Comparison of ENCODE assay signal across 1 cellular context in genomic region chr16:1929578-1930337, GRCh38.
A peak's percentile ranks its signal among the peaks of the same experiment; 100 is the strongest.
TF ChIP-seq lines count a peak whose summit lies in the region.

No MANE protein-coding gene starts in this region.

TF ChIP-seq in K562, 482 proteins besides CTCF, POLR2A, EP300 and RAD21 (continued from another document and continues in another):
- TF ChIP-seq CHD7 (IDR thresholded peaks at IDR 0.05; ENCODE audit: low read depth, low read length) (no peak), NR2F6 (CRISPR knock-in tag; IDR thresholded peaks at IDR 0.05) (no peak), GTF2A2 (tag; IDR thresholded peaks at IDR 0.05) (no peak), ZNF140 (CRISPR knock-in tag; IDR thresholded peaks at IDR 0.05) (no peak), CEBPB (tag; IDR thresholded peaks at IDR 0.05) (peak; percentile 38; the same call in 1 of the 2 replicates), DIDO1 (tag; IDR thresholded peaks at IDR 0.05; ENCODE audit: low read depth) (no peak), ZNF354B (CRISPR knock-in tag; IDR thresholded peaks at IDR 0.05) (no peak), ZNF717 (CRISPR knock-in tag; IDR thresholded peaks at IDR 0.05) (no peak), SOX6 (IDR thresholded peaks at IDR 0.05) (no peak), BRD4 (IDR thresholded peaks at IDR 0.05) (no peak), COPS2 (conservative IDR thresholded peaks at IDR 0.05) (no peak), E2F6 (IDR thresholded peaks at IDR 0.05; ENCODE audit: borderline replicate concordance in 1 of 2, extremely low read depth in 1 of 2, insufficient read depth in 1 of 2, insufficient read length in 1 of 2, low read depth in 1 of 2, low read length in 1 of 2, poor library complexity in 1 of 2, severe bottlenecking in 1 of 2) (peak; percentile 98 to 100), MEIS2 (IDR thresholded peaks at IDR 0.05; ENCODE audit: partially characterized antibody) (peak; percentile 77), ZNF780A (CRISPR knock-in tag; IDR thresholded peaks at IDR 0.05) (no peak), MYBL2 (IDR thresholded peaks at IDR 0.05; ENCODE audit: low read depth) (no peak), MYBL2 (CRISPR knock-in tag; IDR thresholded peaks at IDR 0.05; ENCODE audit: borderline replicate concordance) (no peak), RCOR1 (IDR thresholded peaks at IDR 0.05; ENCODE audit: borderline replicate concordance in 1 of 2, low read depth in 2 of 2, low read length in 2 of 2) (no peak; a peak in 1 of 4 replicates), NFIC (IDR thresholded peaks at IDR 0.05) (peak; percentile 46), CHCHD3 (CRISPR knock-in tag; IDR thresholded peaks at IDR 0.05) (no peak), HNRNPK (IDR thresholded peaks at IDR 0.05; ENCODE audit: low read depth, low read length, poor library complexity, severe bottlenecking) (no peak), PTRF (tag; IDR thresholded peaks at IDR 0.05) (no peak), MTA2 (IDR thresholded peaks at IDR 0.05; ENCODE audit: low read depth) (no peak), PCBP2 (IDR thresholded peaks at IDR 0.05; ENCODE audit: low read depth, low read length, poor library complexity, severe bottlenecking) (no peak), RBM17 (IDR thresholded peaks at IDR 0.05; ENCODE audit: borderline replicate concordance, low read depth, low read length) (no peak), KDM1A (IDR thresholded peaks at IDR 0.05) (no peak), NFXL1 (CRISPR knock-in tag; IDR thresholded peaks at IDR 0.05) (no peak), CC2D1A (IDR thresholded peaks at IDR 0.05) (no peak), TSC22D4 (tag; IDR thresholded peaks at IDR 0.05) (no peak), ZNF217 (CRISPR knock-in tag; IDR thresholded peaks at IDR 0.05) (no peak), DMBX1 (CRISPR knock-in tag; IDR thresholded peaks at IDR 0.05; ENCODE audit: borderline replicate concordance) (no peak; the same call in none of the 2 replicates), MEF2A (IDR thresholded peaks at IDR 0.05; ENCODE audit: control insufficient read depth, low read depth, low read length) (no peak)
- TF ChIP-seq, protein P1, sequence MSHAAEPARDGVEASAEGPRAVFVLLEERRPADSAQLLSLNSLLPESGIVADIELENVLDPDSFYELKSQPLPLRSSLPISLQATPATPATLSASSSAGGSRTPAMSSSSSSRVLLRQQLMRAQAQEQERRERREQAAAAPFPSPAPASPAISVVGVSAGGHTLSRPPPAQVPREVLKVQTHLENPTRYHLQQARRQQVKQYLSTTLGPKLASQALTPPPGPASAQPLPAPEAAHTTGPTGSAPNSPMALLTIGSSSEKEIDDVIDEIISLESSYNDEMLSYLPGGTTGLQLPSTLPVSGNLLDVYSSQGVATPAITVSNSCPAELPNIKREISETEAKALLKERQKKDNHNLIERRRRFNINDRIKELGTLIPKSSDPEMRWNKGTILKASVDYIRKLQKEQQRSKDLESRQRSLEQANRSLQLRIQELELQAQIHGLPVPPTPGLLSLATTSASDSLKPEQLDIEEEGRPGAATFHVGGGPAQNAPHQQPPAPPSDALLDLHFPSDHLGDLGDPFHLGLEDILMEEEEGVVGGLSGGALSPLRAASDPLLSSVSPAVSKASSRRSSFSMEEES (CRISPR knock-in tag; IDR thresholded peaks at IDR 0.05) = no peak
- TF ChIP-seq, protein P2, sequence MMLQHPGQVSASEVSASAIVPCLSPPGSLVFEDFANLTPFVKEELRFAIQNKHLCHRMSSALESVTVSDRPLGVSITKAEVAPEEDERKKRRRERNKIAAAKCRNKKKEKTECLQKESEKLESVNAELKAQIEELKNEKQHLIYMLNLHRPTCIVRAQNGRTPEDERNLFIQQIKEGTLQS (IDR thresholded peaks at IDR 0.05) = no peak
- TF ChIP-seq, protein P2 (CRISPR knock-in tag; conservative IDR thresholded peaks at IDR 0.05) = 0 out of 2 replicates have a peak, but pooled peaks have one; percentile 32
- TF ChIP-seq, protein P3, sequence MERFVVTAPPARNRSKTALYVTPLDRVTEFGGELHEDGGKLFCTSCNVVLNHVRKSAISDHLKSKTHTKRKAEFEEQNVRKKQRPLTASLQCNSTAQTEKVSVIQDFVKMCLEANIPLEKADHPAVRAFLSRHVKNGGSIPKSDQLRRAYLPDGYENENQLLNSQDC (CRISPR knock-in tag; IDR thresholded peaks at IDR 0.05) = no peak
- TF ChIP-seq, protein P4, sequence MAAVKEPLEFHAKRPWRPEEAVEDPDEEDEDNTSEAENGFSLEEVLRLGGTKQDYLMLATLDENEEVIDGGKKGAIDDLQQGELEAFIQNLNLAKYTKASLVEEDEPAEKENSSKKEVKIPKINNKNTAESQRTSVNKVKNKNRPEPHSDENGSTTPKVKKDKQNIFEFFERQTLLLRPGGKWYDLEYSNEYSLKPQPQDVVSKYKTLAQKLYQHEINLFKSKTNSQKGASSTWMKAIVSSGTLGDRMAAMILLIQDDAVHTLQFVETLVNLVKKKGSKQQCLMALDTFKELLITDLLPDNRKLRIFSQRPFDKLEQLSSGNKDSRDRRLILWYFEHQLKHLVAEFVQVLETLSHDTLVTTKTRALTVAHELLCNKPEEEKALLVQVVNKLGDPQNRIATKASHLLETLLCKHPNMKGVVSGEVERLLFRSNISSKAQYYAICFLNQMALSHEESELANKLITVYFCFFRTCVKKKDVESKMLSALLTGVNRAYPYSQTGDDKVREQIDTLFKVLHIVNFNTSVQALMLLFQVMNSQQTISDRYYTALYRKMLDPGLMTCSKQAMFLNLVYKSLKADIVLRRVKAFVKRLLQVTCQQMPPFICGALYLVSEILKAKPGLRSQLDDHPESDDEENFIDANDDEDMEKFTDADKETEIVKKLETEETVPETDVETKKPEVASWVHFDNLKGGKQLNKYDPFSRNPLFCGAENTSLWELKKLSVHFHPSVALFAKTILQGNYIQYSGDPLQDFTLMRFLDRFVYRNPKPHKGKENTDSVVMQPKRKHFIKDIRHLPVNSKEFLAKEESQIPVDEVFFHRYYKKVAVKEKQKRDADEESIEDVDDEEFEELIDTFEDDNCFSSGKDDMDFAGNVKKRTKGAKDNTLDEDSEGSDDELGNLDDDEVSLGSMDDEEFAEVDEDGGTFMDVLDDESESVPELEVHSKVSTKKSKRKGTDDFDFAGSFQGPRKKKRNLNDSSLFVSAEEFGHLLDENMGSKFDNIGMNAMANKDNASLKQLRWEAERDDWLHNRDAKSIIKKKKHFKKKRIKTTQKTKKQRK (IDR thresholded peaks at IDR 0.05; ENCODE audit: borderline replicate concordance, low read depth, low read length) = no peak
- TF ChIP-seq, protein P5, sequence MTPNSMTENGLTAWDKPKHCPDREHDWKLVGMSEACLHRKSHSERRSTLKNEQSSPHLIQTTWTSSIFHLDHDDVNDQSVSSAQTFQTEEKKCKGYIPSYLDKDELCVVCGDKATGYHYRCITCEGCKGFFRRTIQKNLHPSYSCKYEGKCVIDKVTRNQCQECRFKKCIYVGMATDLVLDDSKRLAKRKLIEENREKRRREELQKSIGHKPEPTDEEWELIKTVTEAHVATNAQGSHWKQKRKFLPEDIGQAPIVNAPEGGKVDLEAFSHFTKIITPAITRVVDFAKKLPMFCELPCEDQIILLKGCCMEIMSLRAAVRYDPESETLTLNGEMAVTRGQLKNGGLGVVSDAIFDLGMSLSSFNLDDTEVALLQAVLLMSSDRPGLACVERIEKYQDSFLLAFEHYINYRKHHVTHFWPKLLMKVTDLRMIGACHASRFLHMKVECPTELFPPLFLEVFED (CRISPR knock-in tag; conservative IDR thresholded peaks at IDR 0.05) = no peak
- TF ChIP-seq, protein P6, sequence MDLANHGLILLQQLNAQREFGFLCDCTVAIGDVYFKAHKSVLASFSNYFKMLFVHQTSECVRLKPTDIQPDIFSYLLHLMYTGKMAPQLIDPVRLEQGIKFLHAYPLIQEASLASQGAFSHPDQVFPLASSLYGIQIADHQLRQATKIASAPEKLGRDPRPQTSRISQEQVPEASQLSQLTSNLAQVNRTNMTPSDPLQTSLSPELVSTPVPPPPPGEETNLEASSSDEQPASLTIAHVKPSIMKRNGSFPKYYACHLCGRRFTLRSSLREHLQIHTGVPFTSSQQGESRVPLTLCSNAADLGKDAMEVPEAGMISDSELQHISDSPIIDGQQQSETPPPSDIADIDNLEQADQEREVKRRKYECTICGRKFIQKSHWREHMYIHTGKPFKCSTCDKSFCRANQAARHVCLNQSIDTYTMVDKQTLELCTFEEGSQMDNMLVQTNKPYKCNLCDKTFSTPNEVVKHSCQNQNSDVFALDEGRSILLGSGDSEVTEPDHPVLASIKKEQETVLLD (IDR thresholded peaks at IDR 0.05) = no peak
